Comparison of ENCODE assay signal across 18 cellular contexts in genomic region chr1:9842073-9842711, GRCh38. TPM values are rescaled to one million over a fixed set of nuclear protein-coding genes. Genes with fewer than 3 reads are reported as not detected.
DNase-seq lines count a peak whose midpoint lies in the region; ATAC-seq, FAIRE-seq and TF ChIP-seq lines count a peak whose summit lies in the region.
"Had no signal": no experiment of that assay in that cellular context is flagged by ENCODE, and none has a peak within 500 bp of the region (broad histone marks: within the 10 kb centered on the region; RNA-seq: fewer than 3 reads in every experiment).

No MANE protein-coding gene starts in this region.

- peaks cover 0 to 34% of the 10 kb centered on the region in 2 experiments; a peak in 4 of 5 replicates for H3K4me1 ChIP-seq in K562 (replicated peaks in 1 of 2; ENCODE audit: control insufficient read depth in 2 of 2, insufficient read depth in 2 of 2, low read length in 2 of 2)
- H3K4me1 ChIP-seq: adrenal gland had no signal

- H3K9ac ChIP-seq in K562 (ENCODE audit: insufficient read depth in 1 of 2, low read depth in 2 of 2, low read length in 2 of 2) = no peak overlapping the region; a peak in 1 of 4 replicates

- no peak overlapping the region for H3K4me3 ChIP-seq in K562
- H3K4me3 ChIP-seq: adrenal gland, skin epidermis, stomach had no signal

- no peaks in the 10 kb centered on the region for H3K36me3 ChIP-seq in K562 (ENCODE audit: control insufficient read depth, insufficient read depth, low read length)
- H3K36me3 ChIP-seq: adrenal gland, neutrophil, stomach had no signal

- 0 out of 2 replicates have a peak, but pooled peaks cover 1% of the 10 kb centered on the region for H3K9me3 ChIP-seq in K562 (replicated peaks; ENCODE audit: control insufficient read depth, insufficient read depth, low read depth, low read length)
- H3K9me3 ChIP-seq: adrenal gland, neutrophil, stomach had no signal

- 5% methylated on average over 9 of the region's 9 CpGs for WGBS in K562 (ENCODE audit: insufficient coverage, low coverage, missing lambda C conversion rate)

- no peaks in the 10 kb centered on the region; the same call in 1 of the 2 replicates for H4K20me1 ChIP-seq in K562 (replicated peaks; ENCODE audit: control insufficient read depth, insufficient read depth, low read length)

- POLR2A ChIA-PET in K562 (lab: Yijun Ruan, JAX) = interaction anchor here (0.6 to 4.3 kb wide), 9 partner anchors 11 to 213 kb away, joined by 3 to 35 read pairs (median 3); no protein-coding TSS in a partner anchor

- BruUV-seq in K562 (replicated peaks; lab: Mats Ljungman, UMichigan) = no TSS peak

- no peak for FAIRE-seq in K562 (lab: Jason Lieb, UNC)

- intact Hi-C loops in K562 (cut with micrococcal nuclease) = no loop called here

- no peak overlapping the region for H3K27ac ChIP-seq in K562 (ENCODE audit: extremely low read depth, low read depth, low read length)
- H3K27ac ChIP-seq: adrenal gland, neutrophil had no signal

- peak; percentile 70 for DNase-seq in DMS 273 treated with DMSO at 0.1 percent for 48 hours (lab: John Stamatoyannopoulos, UW)
- peak; percentile 90 for DNase-seq in NCI-H1694 (lab: John Stamatoyannopoulos, UW)
- DNase-seq in K562 (ENCODE audit: extremely low read depth in 1 of 4, low spot score in 3 of 4) = no peak
- DNase-seq in myocyte (ENCODE audit: low read depth) = peak; percentile 86
- DNase-seq in NCI-H510A treated with DMSO at 0.1 percent for 48 hours (lab: John Stamatoyannopoulos, UW) = no peak
- DNase-seq in HT-29 (ENCODE audit: low spot score) = no peak
- DNase-seq in occipital lobe (lab: John Stamatoyannopoulos, UW) = no peak
- DNase-seq: activated CD4-positive, alpha-beta T cell treated with anti-CD3 and anti-CD28 coated beads for 4 hours; activated T-cell treated with anti-CD3 and anti-CD28 coated beads, Interleukin-2, amount 50 U/mL, for 1 hour; adrenal gland; CD8-positive, alpha-beta memory T cell; Kasumi-1; mammary epithelial cell; NCI-H226 had no signal

- no peak for TF ChIP-seq EP300 in K562 (IDR thresholded peaks at IDR 0.05; ENCODE audit: low read length)

- no peak overlapping the region for H3K4me2 ChIP-seq in K562 (ENCODE audit: insufficient read depth, low read length)

- peaks cover 16 to 51% of the 10 kb centered on the region in 2 experiments; a peak in 4 of 5 replicates for H3K27me3 ChIP-seq in K562 (ENCODE audit: control insufficient read depth in 2 of 2, insufficient read depth in 2 of 2, low read length in 2 of 2)
- H3K27me3 ChIP-seq: adrenal gland, neutrophil, stomach had no signal

- no peak for TF ChIP-seq CTCF in K562 (IDR thresholded peaks at IDR 0.05 in 2 of 3, conservative IDR thresholded peaks at IDR 0.05 in 1 of 3; ENCODE audit: insufficient read depth in 2 of 3, low read depth in 1 of 3, low read length in 3 of 3)

- no peak for ATAC-seq in K562
- ATAC-seq: HCT116 had no signal

- H3K9me1 ChIP-seq in K562 (ENCODE audit: control insufficient read depth, insufficient read depth, low read length) = no peaks in the 10 kb centered on the region

- no peak overlapping the region for H2AFZ ChIP-seq in K562 (ENCODE audit: low read depth, low read length)

- CTCF ChIA-PET in K562 (lab: Yijun Ruan, JAX; ENCODE audit: low intra/inter-chr PET ratio) = no interaction called here

- in situ Hi-C loops in K562 (cut with MboI) = no loop called here

- H3K79me2 ChIP-seq in K562 (ENCODE audit: control insufficient read depth, insufficient read depth, low read length) = no peaks in the 10 kb centered on the region

- TF ChIP-seq RAD21 in K562 (CRISPR knock-in tag; conservative IDR thresholded peaks at IDR 0.05 in 1 of 2, IDR thresholded peaks at IDR 0.05 in 1 of 2) = no peak

- no peak for TF ChIP-seq POLR2A in K562 (conservative IDR thresholded peaks at IDR 0.05)

TF ChIP-seq in K562, 482 proteins besides CTCF, POLR2A, EP300 and RAD21:
- TF ChIP-seq BCL6 (CRISPR knock-in tag; IDR thresholded peaks at IDR 0.05) = no peak
- TF ChIP-seq BRCA1 (IDR thresholded peaks at IDR 0.05) = no peak
- TF ChIP-seq BRCA1 (CRISPR knock-in tag; IDR thresholded peaks at IDR 0.05) = no peak
- TF ChIP-seq ZNF12 (CRISPR knock-in tag; IDR thresholded peaks at IDR 0.05) = peak; percentile 91
- no peak for TF ChIP-seq CBFA2T3 (IDR thresholded peaks at IDR 0.05)
TF ChIP-seq in K562: peak in this region for 1.

RNA-seq across cellular contexts. Expression of gene CLSTN1, which starts 18.4 kb away (rescaled TPM):
- total RNA-seq in K562 (2011; cell fraction: chromatin; rRNA removed; ENCODE audit: low replicate concordance) = 28.6 and 38.8 TPM in 2 replicates
- 33.0 and 36.4 TPM in 2 replicates for total RNA-seq in K562 (2011; cell fraction: nucleolus; rRNA removed)
- 31.8 and 34.3 TPM in 2 replicates for total RNA-seq in K562 (2011; cell fraction: nucleoplasm; rRNA removed)
- total RNA-seq in K562 (2014; rRNA removed) (13.9 and 19.7 TPM in 2 replicates), K562 (2014; rRNA removed; fragmentation: Illumina TruSeq; extraction: Trizol) (8.6 and 10.0 TPM in 2 replicates), K562 (2015; rRNA removed; fragmentation: Illumina TruSeq; extraction: Trizol) (13.3 and 13.5 TPM in 2 replicates), K562 (2021) (32.5 TPM in 2 replicates), myocyte (17.1 and 23.5 TPM in 2 replicates), occipital lobe (129 TPM)
- polyA plus RNA-seq in K562 (2011; rRNA removed) (3.7 and 6.1 TPM in 2 replicates), K562 (2014; fragmentation: Illumina TruSeq; extraction: Trizol) (23.9 and 26.8 TPM in 2 replicates), K562 (2014; fragmentation: Nextera tagmentation; extraction: Ambion mirVana) (1 to 10 TPM; 1.1 to 1.6 TPM), K562 (2014; rRNA removed) (12.5 and 13.8 TPM in 2 replicates)
- 4.9 and 6.7 TPM in 2 replicates for polyA plus RNA-seq in K562 (2011; cell fraction: cytosol; rRNA removed)
- polyA plus RNA-seq in K562 (2011; cell fraction: nucleus; rRNA removed) = 8.9 and 10.5 TPM in 2 replicates
- 28.2 and 42.9 TPM in 2 replicates for polyA plus RNA-seq in K562 (2012)
- polyA minus RNA-seq in K562 (2011; rRNA and poly(A)+ RNA removed) = 5.4 and 5.5 TPM in 2 replicates
- 11.1 and 17.9 TPM in 2 replicates for polyA minus RNA-seq in K562 (2011; cell fraction: cytosol; rRNA and poly(A)+ RNA removed)
- polyA minus RNA-seq in K562 (2011; cell fraction: nucleus; rRNA and poly(A)+ RNA removed) = 2.8 and 4.9 TPM in 2 replicates
- polyA plus RNA-seq in myocyte (2012) = 71.5 TPM
- total RNA-seq in HT-29 (2014; rRNA removed; shearing (Covaris generic)) = 78.4 and 99.0 TPM in 2 replicates

Comparison
In these comparisons a context has a peak if more than half of its experiments do, and no peak if none do; other contexts are left out.
1. DNase-seq: peak in DMS 273 treated with DMSO at 0.1 percent for 48 hours (single experiment), NCI-H1694 (single experiment) and myocyte (single experiment); none in K562 (0 of 4), NCI-H510A treated with DMSO at 0.1 percent for 48 hours (single experiment), HT-29 (single experiment) and occipital lobe (single experiment).